Comparison of ENCODE assay signal across 9 cellular contexts in genomic region chr9:92706218-92706940, GRCh38. TPM values are rescaled to one million over a fixed set of nuclear protein-coding genes. Genes with fewer than 3 reads are reported as not detected.
DNase-seq lines count a peak whose midpoint lies in the region; ATAC-seq and TF ChIP-seq lines count a peak whose summit lies in the region.
"Had no signal": no experiment of that assay in that cellular context is flagged by ENCODE, and none has a peak within 500 bp of the region (broad histone marks: within the 10 kb centered on the region; RNA-seq: fewer than 3 reads in every experiment).

No MANE protein-coding gene starts in this region.

- peaks cover 18% of the 10 kb centered on the region for H3K36me3 Mint-ChIP-seq in activated CD4-positive, alpha-beta T cell treated with anti-CD3 and anti-CD28 coated beads for 36 hours (ENCODE audit: low read depth)
- H3K36me3 Mint-ChIP-seq in activated CD8-positive, alpha-beta T cell treated with anti-CD3 and anti-CD28 coated beads, Interleukin-2, amount 10 ng/mL, durations not matched to agents 7 days and 5 days (ENCODE audit: low read depth), result peaks cover 18% of the 10 kb centered on the region

- no peaks in the 10 kb centered on the region for H3K27me3 Mint-ChIP-seq in activated CD4-positive, alpha-beta T cell treated with anti-CD3 and anti-CD28 coated beads for 36 hours
- H3K27me3 Mint-ChIP-seq in activated CD8-positive, alpha-beta T cell treated with anti-CD3 and anti-CD28 coated beads, Interleukin-2, amount 10 ng/mL, durations not matched to agents 7 days and 5 days (ENCODE audit: low read depth), result no peaks in the 10 kb centered on the region
- no peaks in the 10 kb centered on the region for H3K27me3 Mint-ChIP-seq in stimulated activated naive CD8-positive, alpha-beta T cell treated with anti-CD3 and anti-CD28 coated beads, Interleukin-15, amount 100 ng/mL, for 72 hours
- H3K27me3 Mint-ChIP-seq: activated naive CD4-positive, alpha-beta T cell treated with anti-CD3 and anti-CD28 coated beads, Interleukin-2, amount 50 U/mL, for 24 hours had no signal

- H3K9me3 Mint-ChIP-seq in activated CD4-positive, alpha-beta T cell treated with anti-CD3 and anti-CD28 coated beads for 36 hours (ENCODE audit: low read depth), result no peaks in the 10 kb centered on the region
- no peaks in the 10 kb centered on the region for H3K9me3 Mint-ChIP-seq in activated CD8-positive, alpha-beta T cell treated with anti-CD3 and anti-CD28 coated beads, Interleukin-2, amount 10 ng/mL, durations not matched to agents 7 days and 5 days (ENCODE audit: insufficient read depth)
- no peaks in the 10 kb centered on the region for H3K9me3 Mint-ChIP-seq in stimulated activated naive CD8-positive, alpha-beta T cell treated with anti-CD3 and anti-CD28 coated beads, Interleukin-15, amount 100 ng/mL, for 72 hours
- H3K9me3 Mint-ChIP-seq: activated naive CD4-positive, alpha-beta T cell treated with anti-CD3 and anti-CD28 coated beads, Interleukin-2, amount 50 U/mL, for 24 hours had no signal

- intact Hi-C loops in activated CD4-positive, alpha-beta T cell treated with anti-CD3 and anti-CD28 coated beads for 36 hours (cut with DNase I, micrococcal nuclease), result loop anchor here in 1 of 2 experiments (2.0 to 5.0 kb wide), 2 partner anchors 36 to 574 kb away; partner anchors contain the start of gene IPPK

- CTCF ChIA-PET in activated CD4-positive, alpha-beta T cell treated with anti-CD3 and anti-CD28 coated beads for 36 hours (lab: Charles Lee), result interaction anchor here (0.7 to 1.4 kb wide), 4 partner anchors 10 to 212 kb away, joined by 3 to 4 read pairs (median 3); no protein-coding TSS in a partner anchor
- CTCF ChIA-PET in activated CD8-positive, alpha-beta T cell treated with anti-CD3 and anti-CD28 coated beads, Interleukin-2, amount 10 ng/mL, durations not matched to agents 7 days and 5 days (lab: Charles Lee), result interaction anchor here (0.6 to 2.5 kb wide), 9 partner anchors 8 to 567 kb away, joined by 3 to 14 read pairs (median 3); partner anchors contain the start of gene IPPK

- POLR2A ChIA-PET in activated CD4-positive, alpha-beta T cell treated with anti-CD3 and anti-CD28 coated beads for 36 hours (lab: Charles Lee), result interaction anchor here (0.6 kb wide), 1 partner anchor 1459 kb away, joined by 5 read pairs; no protein-coding TSS in a partner anchor
- POLR2A ChIA-PET in activated CD8-positive, alpha-beta T cell treated with anti-CD3 and anti-CD28 coated beads, Interleukin-2, amount 10 ng/mL, durations not matched to agents 7 days and 5 days (lab: Charles Lee), result no interaction called here

- no peak overlapping the region for H3K4me3 Mint-ChIP-seq in activated CD4-positive, alpha-beta T cell treated with anti-CD3 and anti-CD28 coated beads for 36 hours
- no peak overlapping the region for H3K4me3 Mint-ChIP-seq in activated CD8-positive, alpha-beta T cell treated with anti-CD3 and anti-CD28 coated beads, Interleukin-2, amount 10 ng/mL, durations not matched to agents 7 days and 5 days
- H3K4me3 Mint-ChIP-seq in stimulated activated naive CD8-positive, alpha-beta T cell treated with anti-CD3 and anti-CD28 coated beads, Interleukin-15, amount 100 ng/mL, for 72 hours, result no peak overlapping the region
- H3K4me3 Mint-ChIP-seq: activated naive CD4-positive, alpha-beta T cell treated with anti-CD3 and anti-CD28 coated beads, Interleukin-2, amount 50 U/mL, for 24 hours had no signal

- peak overlapping the region; percentile 1 for H3K27ac Mint-ChIP-seq in activated CD4-positive, alpha-beta T cell treated with anti-CD3 and anti-CD28 coated beads for 36 hours
- peak overlapping the region; percentile 23 for H3K27ac Mint-ChIP-seq in activated CD8-positive, alpha-beta T cell treated with anti-CD3 and anti-CD28 coated beads, Interleukin-2, amount 10 ng/mL, durations not matched to agents 7 days and 5 days
- peak overlapping the region in 1 of 2 donors; percentile 72 for H3K27ac Mint-ChIP-seq in stimulated activated naive CD8-positive, alpha-beta T cell treated with anti-CD3 and anti-CD28 coated beads, Interleukin-15, amount 100 ng/mL, for 72 hours
- H3K27ac Mint-ChIP-seq: activated naive CD4-positive, alpha-beta T cell treated with anti-CD3 and anti-CD28 coated beads, Interleukin-2, amount 50 U/mL, for 24 hours had no signal

- peak; percentile 67 for TF ChIP-seq RAD21 in Ishikawa (IDR thresholded peaks at IDR 0.05; ENCODE audit: low read depth)

- TF ChIP-seq EP300 in Ishikawa (IDR thresholded peaks at IDR 0.05; ENCODE audit: borderline replicate concordance), result no peak

- DNase-seq in activated CD4-positive, alpha-beta T cell treated with anti-CD3 and anti-CD28 coated beads for 36 hours, result peak; percentile 72
- DNase-seq in activated CD4-positive, alpha-beta T cell treated with anti-CD3 and anti-CD28 coated beads for 1 hour, result no peak
- DNase-seq in activated CD8-positive, alpha-beta T cell treated with anti-CD3 and anti-CD28 coated beads, Interleukin-2, amount 10 ng/mL, durations not matched to agents 7 days and 5 days, result peak; percentile 68
- DNase-seq in iPS DF 19.7 (ENCODE audit: low read depth, low spot score), result peak; percentile 35
- peak; percentile 49 to 57 for DNase-seq in stimulated activated naive CD8-positive, alpha-beta T cell treated with anti-CD3 and anti-CD28 coated beads, Interleukin-15, amount 100 ng/mL, for 72 hours
- DNase-seq in kidney glomerular epithelial cell (lab: John Stamatoyannopoulos, UW), result no peak

- H3K4me1 Mint-ChIP-seq in activated CD4-positive, alpha-beta T cell treated with anti-CD3 and anti-CD28 coated beads for 36 hours, result peaks cover 21% of the 10 kb centered on the region
- H3K4me1 Mint-ChIP-seq in activated CD8-positive, alpha-beta T cell treated with anti-CD3 and anti-CD28 coated beads, Interleukin-2, amount 10 ng/mL, durations not matched to agents 7 days and 5 days (ENCODE audit: low read depth), result peaks cover 23% of the 10 kb centered on the region
- peaks cover 17% of the 10 kb centered on the region for H3K4me1 Mint-ChIP-seq in stimulated activated naive CD8-positive, alpha-beta T cell treated with anti-CD3 and anti-CD28 coated beads, Interleukin-15, amount 100 ng/mL, for 72 hours

- ATAC-seq in activated CD4-positive, alpha-beta T cell treated with anti-CD3 and anti-CD28 coated beads for 36 hours, result peak; percentile 93
- peak; percentile 91 for ATAC-seq in activated CD8-positive, alpha-beta T cell treated with anti-CD3 and anti-CD28 coated beads, Interleukin-2, amount 10 ng/mL, durations not matched to agents 7 days and 5 days
- peak; percentile 97 for ATAC-seq in stimulated activated naive CD8-positive, alpha-beta T cell treated with anti-CD3 and anti-CD28 coated beads, Interleukin-15, amount 100 ng/mL, for 72 hours
- no peak for ATAC-seq in HG03565 (IDR thresholded peaks at IDR 0.05; ENCODE audit: unreplicated experiment)

TF ChIP-seq in Ishikawa, 13 proteins besides CTCF, POLR2A, EP300 and RAD21:
- TF ChIP-seq ZBTB7A (IDR thresholded peaks at IDR 0.05; ENCODE audit: low read depth) (no peak), TEAD4 (IDR thresholded peaks at IDR 0.05) (0 out of 2 replicates have a peak, but pooled peaks have one; percentile 14)

RNA-seq across cellular contexts. Expression of gene IPPK, which starts 36.4 kb away (rescaled TPM):
- total RNA-seq in activated CD4-positive, alpha-beta T cell treated with anti-CD3 and anti-CD28 coated beads for 36 hours, result 10 to 100 TPM in 1 of 2 experiments, 1 to 10 TPM in 1; 9.9 to 12.2 TPM
- total RNA-seq in activated CD8-positive, alpha-beta T cell treated with anti-CD3 and anti-CD28 coated beads, Interleukin-2, amount 10 ng/mL, durations not matched to agents 7 days and 5 days, result 1 to 10 TPM; 8.7 to 9.7 TPM

RNA-seq across cellular contexts. Expression of gene BICD2, which starts 58.3 kb away (rescaled TPM):
- 10 to 100 TPM; 13.3 to 14.2 TPM for total RNA-seq in activated CD4-positive, alpha-beta T cell treated with anti-CD3 and anti-CD28 coated beads for 36 hours
- 10 to 100 TPM; 31.9 to 32.5 TPM for total RNA-seq in activated CD8-positive, alpha-beta T cell treated with anti-CD3 and anti-CD28 coated beads, Interleukin-2, amount 10 ng/mL, durations not matched to agents 7 days and 5 days

Comparison
In these comparisons a context has a peak if more than half of its experiments do, and no peak if none do; other contexts are left out.
1. DNase-seq: peak in activated CD4-positive, alpha-beta T cell treated with anti-CD3 and anti-CD28 coated beads for 36 hours (single experiment), activated CD8-positive, alpha-beta T cell treated with anti-CD3 and anti-CD28 coated beads, Interleukin-2, amount 10 ng/mL, durations not matched to agents 7 days and 5 days (single experiment), iPS DF 19.7 (single experiment) and stimulated activated naive CD8-positive, alpha-beta T cell treated with anti-CD3 and anti-CD28 coated beads, Interleukin-15, amount 100 ng/mL, for 72 hours (2 of 2); none in activated CD4-positive, alpha-beta T cell treated with anti-CD3 and anti-CD28 coated beads for 1 hour (single experiment) and kidney glomerular epithelial cell (single experiment).